12 cellular contexts compared by ENCODE assay signal in the genomic region with DNA sequence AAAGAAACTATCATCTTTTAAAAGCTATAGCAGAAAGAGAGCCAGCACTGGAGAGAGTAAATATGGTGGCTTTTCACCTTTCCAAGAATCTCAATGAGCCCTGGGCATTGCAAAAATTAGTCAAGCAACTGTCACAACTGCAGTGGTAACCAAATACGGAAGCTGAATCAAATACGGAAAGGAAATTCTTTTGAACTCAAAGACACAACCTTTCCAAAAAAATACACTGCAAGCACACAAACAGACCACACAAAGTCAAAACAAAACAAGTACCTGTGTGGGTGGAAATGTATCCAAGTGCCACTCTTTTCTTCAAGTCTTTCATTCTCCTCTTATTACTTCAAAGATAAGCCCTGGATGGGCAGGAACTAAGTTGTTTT. TPM values are rescaled to one million over a fixed set of nuclear protein-coding genes. Genes with fewer than 3 reads are reported as not detected.
DNase-seq lines count a peak whose midpoint lies in the region; ATAC-seq and TF ChIP-seq lines count a peak whose summit lies in the region.
"Had no signal": no experiment of that assay in that cellular context is flagged by ENCODE, and none has a peak within 500 bp of the region (broad histone marks: within the 10 kb centered on the region; RNA-seq: fewer than 3 reads in every experiment).

No MANE protein-coding gene starts in this region.

- no peak overlapping the region for H3K4me3 ChIP-seq in CD4-positive, alpha-beta memory T cell (ENCODE audit: low read length in 2 of 2)
- H3K4me3 ChIP-seq in tibial nerve: no peak overlapping the region

- CTCF ChIA-PET in CD4-positive, alpha-beta memory T cell (lab: Charles Lee; ENCODE audit: partially characterized antibody): interaction anchor here (1.6 to 1.8 kb wide), 2 partner anchors 17 to 25 kb away, joined by 4 to 5 read pairs; a partner anchor contains a TSS

- H3K27ac ChIP-seq in CD4-positive, alpha-beta memory T cell (ENCODE audit: low read depth, low read length): no peak overlapping the region
- H3K27ac ChIP-seq in tibial nerve: peak overlapping the region in 1 of 4 donors; percentile 21

- peaks cover 45 to 72% (median 55%) of the 10 kb centered on the region in 4 donors for H3K4me1 Mint-ChIP-seq in CD4-positive, alpha-beta memory T cell
- H3K4me1 Mint-ChIP-seq in activated naive CD8-positive, alpha-beta T cell treated with anti-CD3 and anti-CD28 coated beads, Interleukin-2, amount 50 U/mL, for 24 hours: peaks cover 84% of the 10 kb centered on the region

- H3K9me3 ChIP-seq in CD4-positive, alpha-beta memory T cell (ENCODE audit: control insufficient read depth in 1 of 2, low read length in 2 of 2): no peaks in the 10 kb centered on the region
- H3K9me3 ChIP-seq in tibial nerve: no peaks in the 10 kb centered on the region

- TF ChIP-seq EP300 in tibial nerve (IDR thresholded peaks at IDR 0.05): no peak

- no peaks in the 10 kb centered on the region for H3K36me3 ChIP-seq in CD4-positive, alpha-beta memory T cell (ENCODE audit: insufficient read depth, low read length)
- no peaks in the 10 kb centered on the region for H3K36me3 ChIP-seq in tibial nerve

- H3K27me3 ChIP-seq in CD4-positive, alpha-beta memory T cell (ENCODE audit: insufficient read depth, low read length): no peaks in the 10 kb centered on the region
- no peaks in the 10 kb centered on the region for H3K27me3 ChIP-seq in tibial nerve

- H3K27ac Mint-ChIP-seq in CD4-positive, alpha-beta memory T cell: peak overlapping the region in 5 of 7 donors; percentile 0 to 93 (median 83)
- H3K27ac Mint-ChIP-seq in activated naive CD8-positive, alpha-beta T cell treated with anti-CD3 and anti-CD28 coated beads, Interleukin-2, amount 50 U/mL, for 24 hours: peak overlapping the region; percentile 97

- H3K4me1 ChIP-seq in CD4-positive, alpha-beta memory T cell (ENCODE audit: insufficient read depth, low read length): peaks cover 35% of the 10 kb centered on the region
- H3K4me1 ChIP-seq in tibial nerve: peaks cover 0 to 85% (median 33%) of the 10 kb centered on the region in 4 donors

- peaks cover 1 to 9% of the 10 kb centered on the region in 2 donors for H3K36me3 Mint-ChIP-seq in CD4-positive, alpha-beta memory T cell
- peaks cover 14% of the 10 kb centered on the region for H3K36me3 Mint-ChIP-seq in activated naive CD8-positive, alpha-beta T cell treated with anti-CD3 and anti-CD28 coated beads, Interleukin-2, amount 50 U/mL, for 24 hours (ENCODE audit: low read depth)

- TF ChIP-seq POLR2A in tibial nerve (IDR thresholded peaks at IDR 0.05): no peak

- no peaks in the 10 kb centered on the region for H3K27me3 Mint-ChIP-seq in CD4-positive, alpha-beta memory T cell
- no peaks in the 10 kb centered on the region for H3K27me3 Mint-ChIP-seq in activated naive CD8-positive, alpha-beta T cell treated with anti-CD3 and anti-CD28 coated beads, Interleukin-2, amount 50 U/mL, for 24 hours

- ATAC-seq in GM19455 (IDR thresholded peaks at IDR 0.05; ENCODE audit: unreplicated experiment) (peak; percentile 56), HG03439 (IDR thresholded peaks at IDR 0.05; ENCODE audit: unreplicated experiment) (peak; percentile 70)
- peak; percentile 56 for ATAC-seq in activated naive CD8-positive, alpha-beta T cell treated with anti-CD3 and anti-CD28 coated beads, Interleukin-2, amount 50 U/mL, for 24 hours

- intact Hi-C loops in CD4-positive, alpha-beta memory T cell (cut with micrococcal nuclease): no loop called here

- POLR2A ChIA-PET in CD4-positive, alpha-beta memory T cell (lab: Charles Lee; ENCODE audit: partially characterized antibody): interaction anchor here (0.6 to 2.3 kb wide), 3 partner anchors 12 to 17 kb away, joined by 3 to 10 read pairs (median 5); a partner anchor contains a TSS

- TF ChIP-seq CTCF in tibial nerve (IDR thresholded peaks at IDR 0.05): no peak

- peak in 1 of 5 donors; percentile 32 for DNase-seq in CD4-positive, alpha-beta memory T cell
- no peak for DNase-seq in activated naive CD8-positive, alpha-beta T cell treated with anti-CD3 and anti-CD28 coated beads, Interleukin-2, amount 50 U/mL, for 24 hours
- DNase-seq in epidermal melanocyte (ENCODE audit: insufficient read length, low spot score) (no peak), DMS153 (lab: John Stamatoyannopoulos, UW) (no peak), ureter (ENCODE audit: low spot score) (no peak), tibial nerve (ENCODE audit: low spot score in 2 of 2) (no peak)
- DNase-seq: NCI-H1417 treated with DMSO at 0.1 percent for 48 hours; posterior cingulate gyrus; stimulated activated CD8-positive, alpha-beta memory T cell treated with anti-CD3 and anti-CD28 coated beads, Interleukin-4, amount 100 ng/mL, for 48 hours; SW 1271 had no signal

- peak overlapping the region in 6 of 8 donors; percentile 1 to 84 (median 40) for H3K4me3 Mint-ChIP-seq in CD4-positive, alpha-beta memory T cell
- H3K4me3 Mint-ChIP-seq in activated naive CD8-positive, alpha-beta T cell treated with anti-CD3 and anti-CD28 coated beads, Interleukin-2, amount 50 U/mL, for 24 hours: peak overlapping the region; percentile 55

- 30 to 31% methylated on average over 2 of the region's 2 CpGs for WGBS in tibial nerve, 2 donors

- H3K9me3 Mint-ChIP-seq in CD4-positive, alpha-beta memory T cell: no peaks in the 10 kb centered on the region
- no peaks in the 10 kb centered on the region for H3K9me3 Mint-ChIP-seq in activated naive CD8-positive, alpha-beta T cell treated with anti-CD3 and anti-CD28 coated beads, Interleukin-2, amount 50 U/mL, for 24 hours

RNA-seq across cellular contexts. Expression of a gene that starts 17.6 kb away (rescaled TPM):
- 10 to 100 TPM; 29.2 to 30.3 TPM for total RNA-seq in CD4-positive, alpha-beta memory T cell
- 10 to 100 TPM; 15.1 to 21.9 TPM for polyA plus RNA-seq in CD4-positive, alpha-beta memory T cell
- 88.3 TPM for total RNA-seq in ureter
- 100 to 1,000 TPM; 106 to 205 (median 110) TPM for total RNA-seq in tibial nerve
